Comparison of ENCODE assay signal across 8 cellular contexts in genomic region chr11:117986981-117987495, GRCh38. TPM values are rescaled to one million over a fixed set of nuclear protein-coding genes. Genes with fewer than 3 reads are reported as not detected.
A peak's percentile ranks its signal among the peaks of the same experiment; 100 is the strongest.
DNase-seq lines count a peak whose midpoint lies in the region; ATAC-seq and TF ChIP-seq lines count a peak whose summit lies in the region.

No MANE protein-coding gene starts in this region.

- H3K4me3 ChIP-seq in Caco-2 (ENCODE audit: low read depth, low read length) (no peak overlapping the region), adipocyte (ENCODE audit: low read length) (peak overlapping the region; percentile 5)

- peaks cover 17% of the 10 kb centered on the region for H3K27me3 Mint-ChIP-seq in Caco-2 (ENCODE audit: insufficient read depth, unreplicated experiment)
- no peaks in the 10 kb centered on the region for H3K27me3 Mint-ChIP-seq in naive thymus-derived CD8-positive, alpha-beta T cell

- H3K36me3 Mint-ChIP-seq in Caco-2 (ENCODE audit: insufficient read depth, unreplicated experiment) = peaks cover 6% of the 10 kb centered on the region
- peaks cover 17 to 50% (median 42%) of the 10 kb centered on the region in 3 donors for H3K36me3 Mint-ChIP-seq in naive thymus-derived CD8-positive, alpha-beta T cell

- TF ChIP-seq CTCF in Caco-2 (IDR thresholded peaks at IDR 0.05; ENCODE audit: insufficient read depth in 1 of 2, low read depth in 1 of 2, low read length in 1 of 2, severe bottlenecking in 1 of 2, unreplicated experiment in 1 of 2) = no peak

- H3K36me3 ChIP-seq in Caco-2 (ENCODE audit: control insufficient read depth, insufficient read depth, low read length) (no peaks in the 10 kb centered on the region), adipocyte (ENCODE audit: control insufficient read depth, insufficient read depth, low read length, severe bottlenecking) (no peaks in the 10 kb centered on the region)

- H3K9me3 Mint-ChIP-seq in Caco-2 (ENCODE audit: unreplicated experiment) = no peaks in the 10 kb centered on the region
- peaks cover 0 to 2% (median 0%) of the 10 kb centered on the region in 9 donors for H3K9me3 Mint-ChIP-seq in naive thymus-derived CD8-positive, alpha-beta T cell

- peak; percentile 38 for ATAC-seq in GM21529 (IDR thresholded peaks at IDR 0.05; ENCODE audit: unreplicated experiment)
- ATAC-seq in naive thymus-derived CD8-positive, alpha-beta T cell = peak; percentile 66 to 72

- H3K4me1 Mint-ChIP-seq in Caco-2 (ENCODE audit: low read depth, unreplicated experiment) = peaks cover 19% of the 10 kb centered on the region
- peaks cover 42 to 86% (median 77%) of the 10 kb centered on the region in 4 donors for H3K4me1 Mint-ChIP-seq in naive thymus-derived CD8-positive, alpha-beta T cell

- BruUV-seq in Caco-2 (replicated peaks; lab: Mats Ljungman, UMichigan) = no TSS peak

- H3K9me3 ChIP-seq in Caco-2 (no peaks in the 10 kb centered on the region), adipocyte (ENCODE audit: control insufficient read depth, low read length) (no peaks in the 10 kb centered on the region)

- CTCF ChIA-PET in Caco-2 (lab: Charles Lee) = interaction anchor here (0.6 to 1.5 kb wide), 6 partner anchors 14 to 581 kb away, joined by 3 to 7 read pairs (median 4); no protein-coding TSS in a partner anchor

- no peak overlapping the region for H3K27ac Mint-ChIP-seq in Caco-2 (ENCODE audit: unreplicated experiment)
- peak overlapping the region; percentile 89 to 98 (median 92) for H3K27ac Mint-ChIP-seq in naive thymus-derived CD8-positive, alpha-beta T cell

- intact Hi-C loops in Caco-2 (cut with micrococcal nuclease; ENCODE audit: unreplicated experiment) = loop anchor here (5.0 kb wide), 1 partner anchor 65 kb away; no protein-coding TSS in a partner anchor

- POLR2A ChIA-PET in Caco-2 (lab: Charles Lee) = interaction anchor here (1.5 kb wide), 1 partner anchor 13 kb away, joined by 3 read pairs; no protein-coding TSS in a partner anchor
- POLR2A ChIA-PET in naive thymus-derived CD8-positive, alpha-beta T cell (lab: Charles Lee) = interaction anchor here (0.6 to 32.2 kb wide), 17 partner anchors 10 to 179 kb away, joined by 3 to 721 read pairs (median 4); no protein-coding TSS in a partner anchor

- no peak overlapping the region for H3K9ac ChIP-seq in adipocyte (ENCODE audit: low read length)

- peaks cover 3% of the 10 kb centered on the region; the same call in 1 of the 2 replicates for H3K27me3 ChIP-seq in Caco-2 (replicated peaks; ENCODE audit: control insufficient read depth, insufficient read depth, low read length)
- H3K27me3 ChIP-seq in adipocyte (replicated peaks; ENCODE audit: control insufficient read depth, insufficient read depth, low read length) = peaks cover 41% of the 10 kb centered on the region

- H3K4me3 Mint-ChIP-seq in Caco-2 (ENCODE audit: unreplicated experiment) = peak overlapping the region; percentile 60
- peak overlapping the region; percentile 88 to 98 (median 93) for H3K4me3 Mint-ChIP-seq in naive thymus-derived CD8-positive, alpha-beta T cell

- H3K4me1 ChIP-seq in Caco-2 (peaks cover 17% of the 10 kb centered on the region), adipocyte (ENCODE audit: control insufficient read depth, insufficient read depth, low read length) (no peaks in the 10 kb centered on the region)

- DNase-seq in Caco-2 (peak in 1 of 2 experiments; percentile 46), NOMO-1 treated with DMSO at 0.1 percent for 48 hours (lab: John Stamatoyannopoulos, UW; ENCODE audit: unreplicated experiment) (peak; percentile 74), adipocyte (ENCODE audit: low read depth) (no peak), SW 1271 (lab: John Stamatoyannopoulos, UW) (no peak), EL (no peak), NCI-H1092 treated with DMSO at 0.1 percent for 48 hours (lab: John Stamatoyannopoulos, UW) (no peak)
- DNase-seq in naive thymus-derived CD8-positive, alpha-beta T cell = peak; percentile 27 to 89 (median 74)

RNA-seq across cellular contexts. Expression of gene IL10RA, which starts 0.8 kb away (rescaled TPM):
- 0.65 and 1.6 TPM in 2 replicates for total RNA-seq in Caco-2 (2022)
- total RNA-seq in naive thymus-derived CD8-positive, alpha-beta T cell = 100 to 1,000 TPM; 205 to 217 TPM
- polyA plus RNA-seq in naive thymus-derived CD8-positive, alpha-beta T cell = 100 to 1,000 TPM in 2 of 3 donors, 10 to 100 TPM in 1; 99.2 to 185 (median 147) TPM

RNA-seq across cellular contexts. Expression of gene TMPRSS13, which starts 57.8 kb away (rescaled TPM):
- 40.8 and 53.1 TPM in 2 replicates for total RNA-seq in Caco-2 (2022)
- 1 to 10 TPM; 4.8 to 9.2 TPM for total RNA-seq in naive thymus-derived CD8-positive, alpha-beta T cell
- polyA plus RNA-seq in naive thymus-derived CD8-positive, alpha-beta T cell = 1 to 10 TPM in 2 of 3 donors, under 1 TPM in 1; 0.05 to 1.5 (median 1.0) TPM

Comparison
In these comparisons a context has a peak if more than half of its experiments do, and no peak if none do; other contexts are left out.
1. DNase-seq: peak in NOMO-1 treated with DMSO at 0.1 percent for 48 hours (single experiment) and naive thymus-derived CD8-positive, alpha-beta T cell (10 of 10); none in adipocyte (single experiment), SW 1271 (0 of 2), EL (single experiment) and NCI-H1092 treated with DMSO at 0.1 percent for 48 hours (single experiment).
2. RNA of gene IL10RA, which starts 0.8 kb away (total RNA-seq): 205 to 217 TPM in naive thymus-derived CD8-positive, alpha-beta T cell; 0.65 to 1.6 TPM in Caco-2; every median in the first group is over 10 times any median in the second.